In genomic region chr1:219928791-219929118, GRCh38 we compare ENCODE assay signal across 10 cellular contexts. TPM values are rescaled to one million over a fixed set of nuclear protein-coding genes. Genes with fewer than 3 reads are reported as not detected.
DNase-seq lines count a peak whose midpoint lies in the region; ATAC-seq, FAIRE-seq and TF ChIP-seq lines count a peak whose summit lies in the region.
"Had no signal": no experiment of that assay in that cellular context is flagged by ENCODE, and none has a peak within 500 bp of the region (broad histone marks: within the 10 kb centered on the region; RNA-seq: fewer than 3 reads in every experiment).

No MANE protein-coding gene starts in this region.

- no peak for DNase-seq in adipocyte (ENCODE audit: low read depth)
- peak; percentile 63 for DNase-seq in kidney
- no peak for DNase-seq in NCI-H526 treated with DMSO at 0.1 percent for 48 hours (lab: John Stamatoyannopoulos, UW)
- DNase-seq in SIG-M5 treated with dmso at 0.1 percent for 504 hours (lab: John Stamatoyannopoulos, UW; ENCODE audit: unreplicated experiment) = no peak
- DNase-seq: OCI-M1 had no signal

- H3K27ac ChIP-seq in HUES48 (ENCODE audit: low read depth, low read length) (no peak overlapping the region), kidney (ENCODE audit: low read depth in 2 of 2, low read length in 2 of 2) (no peak overlapping the region), skin epidermis (no peak overlapping the region)
- H3K27ac ChIP-seq: body of pancreas had no signal

- H3K4me1 ChIP-seq in HUES48 (ENCODE audit: control insufficient read depth, insufficient read depth, low read length) (0 out of 2 replicates have a peak, but pooled peaks cover 2% of the 10 kb centered on the region), adipocyte (ENCODE audit: control insufficient read depth, insufficient read depth, low read length) (peaks cover 6% of the 10 kb centered on the region), kidney (ENCODE audit: control insufficient read depth in 1 of 2, insufficient read depth in 1 of 2, low read depth in 1 of 2, low read length in 2 of 2) (peaks cover 0 to 5% of the 10 kb centered on the region in 2 donors)

- H3K4me3 ChIP-seq in HUES48 (ENCODE audit: low read depth, low read length) (peak overlapping the region; percentile 74), adipocyte (ENCODE audit: low read length) (peak overlapping the region; percentile 69), kidney (ENCODE audit: low read length in 2 of 2) (peak overlapping the region in 1 of 2 donors; percentile 49), skin epidermis (peak overlapping the region in 4 of 7 experiments; percentile 13 to 38 (median 31))

- H3K9me3 ChIP-seq in HUES48 (ENCODE audit: control insufficient read depth, insufficient read depth, low read length) = no peaks in the 10 kb centered on the region
- no peaks in the 10 kb centered on the region for H3K9me3 ChIP-seq in adipocyte (ENCODE audit: control insufficient read depth, low read length)
- H3K9me3 ChIP-seq in kidney (ENCODE audit: control insufficient read depth in 1 of 2, low read length in 2 of 2) = no peaks in the 10 kb centered on the region
- H3K9me3 ChIP-seq: body of pancreas had no signal

- intact Hi-C loops in kidney (cut with DNase I) = no loop called here

- H3K27me3 ChIP-seq in HUES48 (ENCODE audit: control insufficient read depth, insufficient read depth, low read length) = peaks cover 33% of the 10 kb centered on the region
- H3K27me3 ChIP-seq in adipocyte (replicated peaks; ENCODE audit: control insufficient read depth, insufficient read depth, low read length) = peaks cover 35% of the 10 kb centered on the region
- H3K27me3 ChIP-seq: body of pancreas had no signal

- FAIRE-seq in kidney (lab: Jason Lieb, UNC) = no peak

- no peaks in the 10 kb centered on the region for H3K36me3 ChIP-seq in HUES48 (ENCODE audit: control insufficient read depth, insufficient read depth, low read length)
- no peaks in the 10 kb centered on the region for H3K36me3 ChIP-seq in adipocyte (ENCODE audit: control insufficient read depth, insufficient read depth, low read length, severe bottlenecking)
- no peaks in the 10 kb centered on the region for H3K36me3 ChIP-seq in kidney (ENCODE audit: control insufficient read depth in 1 of 2, insufficient read depth in 2 of 2, low read length in 2 of 2)

- no peak for TF ChIP-seq CTCF in kidney (IDR thresholded peaks at IDR 0.05; ENCODE audit: borderline replicate concordance, extremely low read depth, insufficient read depth)

- H3K9ac ChIP-seq in HUES48 (ENCODE audit: low read depth, low read length) = no peak overlapping the region
- no peak overlapping the region for H3K9ac ChIP-seq in adipocyte (ENCODE audit: low read length)
- no peak overlapping the region for H3K9ac ChIP-seq in kidney (ENCODE audit: low read length in 2 of 2)

- ATAC-seq in HG02763 (IDR thresholded peaks at IDR 0.05; ENCODE audit: unreplicated experiment) = no peak

RNA-seq across cellular contexts. Expression of gene SLC30A10, which starts 0.4 kb away (rescaled TPM):
- total RNA-seq in kidney = not detected
- polyA plus RNA-seq in kidney (ENCODE audit: insufficient read depth, low read depth, low replicate concordance) = not detected
- total RNA-seq: right cardiac atrium had no signal
- polyA plus RNA-seq: right cardiac atrium had no signal
